Comparison of ENCODE assay signal across 8 cellular contexts in the genomic region with DNA sequence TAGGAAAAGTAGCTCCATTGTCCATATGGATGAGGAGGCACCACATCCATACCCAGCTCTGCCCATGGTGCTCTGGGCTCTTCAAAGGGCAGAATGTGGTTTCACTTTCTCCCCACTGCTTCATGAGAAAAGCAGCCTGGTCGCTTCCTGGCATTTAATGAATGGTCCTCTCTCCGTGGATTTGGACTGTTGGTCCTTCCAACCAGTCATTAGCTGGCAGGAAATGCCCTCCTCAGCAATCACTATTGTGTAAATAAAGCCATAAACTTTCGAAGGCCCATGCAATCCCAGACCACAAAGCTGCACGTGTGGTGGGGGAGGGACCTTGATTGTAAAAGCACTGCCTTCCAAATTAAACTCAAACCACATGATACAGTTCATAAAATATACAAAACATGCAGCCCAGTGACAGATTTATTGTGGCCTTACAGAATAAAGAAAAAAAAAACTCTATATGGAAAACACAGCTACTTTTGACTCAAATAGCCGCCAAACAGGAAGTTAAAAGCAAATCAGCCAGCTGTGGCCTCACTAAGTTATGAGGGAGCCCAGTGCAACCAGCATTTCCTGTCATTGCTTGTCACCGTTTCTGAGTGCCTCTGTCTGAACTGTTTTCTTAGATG. TPM values are rescaled to one million over a fixed set of nuclear protein-coding genes. Genes with fewer than 3 reads are reported as not detected.
DNase-seq lines count a peak whose midpoint lies in the region; ATAC-seq and TF ChIP-seq lines count a peak whose summit lies in the region.

No MANE protein-coding gene starts in this region.

- H3K27me3 ChIP-seq in PC-3 (ENCODE audit: low read length) (no peaks in the 10 kb centered on the region), adipocyte (replicated peaks; ENCODE audit: control insufficient read depth, insufficient read depth, low read length) (peaks cover 7% of the 10 kb centered on the region), hepatocyte (no peaks in the 10 kb centered on the region)

- POLR2A ChIA-PET in PC-3 (lab: Charles Lee; ENCODE audit: unreplicated experiment): interaction anchor here (0.6 to 0.7 kb wide), 2 partner anchors 404 to 1636 kb away, joined by 4 to 5 read pairs; no protein-coding TSS in a partner anchor

- no peaks in the 10 kb centered on the region for H3F3A ChIP-seq in PC-3 (ENCODE audit: low read length, unreplicated experiment)

- H4K20me1 ChIP-seq in PC-3 (ENCODE audit: low read length) (no peaks in the 10 kb centered on the region), hepatocyte (ENCODE audit: insufficient read depth, poor library complexity, severe bottlenecking) (no peaks in the 10 kb centered on the region)

- H3K9ac ChIP-seq in PC-3 (ENCODE audit: low read length): peak overlapping the region; percentile 14; the same call in 1 of the 2 replicates
- H3K9ac ChIP-seq in adipocyte (ENCODE audit: low read length): peak overlapping the region; percentile 16

- H3K4me2 ChIP-seq in PC-3 (ENCODE audit: low read length): peak overlapping the region; percentile 75
- H3K4me2 ChIP-seq in hepatocyte: peak overlapping the region; percentile 52

- H3K4me3 ChIP-seq in PC-3 (ENCODE audit: low read length): peak overlapping the region; percentile 55
- peak overlapping the region; percentile 58 for H3K4me3 ChIP-seq in adipocyte (ENCODE audit: low read length)
- no peak overlapping the region for H3K4me3 ChIP-seq in hepatocyte

- H3K4me1 ChIP-seq in PC-3 (ENCODE audit: insufficient read depth, low read length): peaks cover 20% of the 10 kb centered on the region
- peaks cover 11% of the 10 kb centered on the region for H3K4me1 ChIP-seq in adipocyte (ENCODE audit: control insufficient read depth, insufficient read depth, low read length)
- peaks cover 9% of the 10 kb centered on the region for H3K4me1 ChIP-seq in hepatocyte (ENCODE audit: insufficient read depth)

- intact Hi-C loops in PC-3 (cut with micrococcal nuclease): loop anchor here (10.0 kb wide), 1 partner anchor 86 kb away; no protein-coding TSS in a partner anchor

- 25% methylated on average over 6 of the region's 6 CpGs for WGBS in hepatocyte (ENCODE audit: low lambda C conversion rate, missing lambda C conversion rate)

- CTCF ChIA-PET in PC-3 (lab: Charles Lee): interaction anchor here (0.6 kb wide), 1 partner anchor 243 kb away, joined by 3 read pairs; no protein-coding TSS in a partner anchor

- no TSS peak for BruUV-seq in PC-3 (replicated peaks; lab: Mats Ljungman, UMichigan)

- TF ChIP-seq CTCF in PC-3 (conservative IDR thresholded peaks at IDR 0.05; ENCODE audit: low read depth, low read length): no peak
- TF ChIP-seq CTCF in hepatocyte (IDR thresholded peaks at IDR 0.05; ENCODE audit: poor library complexity): no peak

- no peaks in the 10 kb centered on the region for H3K9me2 ChIP-seq in PC-3 (replicated peaks; ENCODE audit: low read length)
- H3K9me2 ChIP-seq in hepatocyte (replicated peaks; ENCODE audit: insufficient read depth): no peaks in the 10 kb centered on the region

- H3K27ac ChIP-seq in PC-3 (ENCODE audit: low read length) (peak overlapping the region; percentile 54), hepatocyte (peak overlapping the region; percentile 76)

- H3K79me2 ChIP-seq in PC-3 (ENCODE audit: low read length) (no peaks in the 10 kb centered on the region), hepatocyte (peaks cover 5% of the 10 kb centered on the region)

- ATAC-seq in GM19397 (IDR thresholded peaks at IDR 0.05; ENCODE audit: unreplicated experiment) (peak; percentile 79), HG03439 (IDR thresholded peaks at IDR 0.05; ENCODE audit: unreplicated experiment) (peak; percentile 89), PC-3 (peak; percentile 84)

- peak; percentile 50 for DNase-seq in DMS53 treated with DMSO at 0.1 percent for 48 hours (lab: John Stamatoyannopoulos, UW; ENCODE audit: unreplicated experiment)
- DNase-seq in PC-3: peak; percentile 60
- peak; percentile 59 for DNase-seq in adipocyte (ENCODE audit: low read depth)
- peak; percentile 34 for DNase-seq in hepatocyte (ENCODE audit: low spot score)
- peak; percentile 3 to 16 for DNase-seq in stimulated activated CD4-positive, alpha-beta T cell treated with anti-CD3 and anti-CD28 coated beads, Interleukin-2, amount 100 ng/mL, for 48 hours
- no peak for DNase-seq in NCI-H2171 treated with DMSO at 0.1 percent for 48 hours (lab: John Stamatoyannopoulos, UW)

- H2AFZ ChIP-seq in PC-3 (ENCODE audit: low read length) (peak overlapping the region; percentile 70), hepatocyte (no peak overlapping the region)

- H3K36me3 ChIP-seq in PC-3 (ENCODE audit: low read depth, low read length) (no peaks in the 10 kb centered on the region), adipocyte (ENCODE audit: control insufficient read depth, insufficient read depth, low read length, severe bottlenecking) (no peaks in the 10 kb centered on the region), hepatocyte (replicated peaks; ENCODE audit: insufficient read depth, low read depth) (no peaks in the 10 kb centered on the region)

- H3K9me3 ChIP-seq in PC-3 (ENCODE audit: low read length) (no peaks in the 10 kb centered on the region), adipocyte (ENCODE audit: control insufficient read depth, low read length) (no peaks in the 10 kb centered on the region), hepatocyte (ENCODE audit: low read depth) (no peaks in the 10 kb centered on the region)

RNA-seq across cellular contexts. Expression of a gene that starts 8.1 kb away (rescaled TPM):
- total RNA-seq in PC-3 (2014; rRNA removed) (4.4 and 9.7 TPM in 2 replicates), hepatocyte (73.8 and 90.5 TPM in 2 replicates)
- 9.6 and 11.6 TPM in 2 replicates for polyA plus RNA-seq in hepatocyte
